ENCODE assay signal across 9 cellular contexts in the genomic region with DNA sequence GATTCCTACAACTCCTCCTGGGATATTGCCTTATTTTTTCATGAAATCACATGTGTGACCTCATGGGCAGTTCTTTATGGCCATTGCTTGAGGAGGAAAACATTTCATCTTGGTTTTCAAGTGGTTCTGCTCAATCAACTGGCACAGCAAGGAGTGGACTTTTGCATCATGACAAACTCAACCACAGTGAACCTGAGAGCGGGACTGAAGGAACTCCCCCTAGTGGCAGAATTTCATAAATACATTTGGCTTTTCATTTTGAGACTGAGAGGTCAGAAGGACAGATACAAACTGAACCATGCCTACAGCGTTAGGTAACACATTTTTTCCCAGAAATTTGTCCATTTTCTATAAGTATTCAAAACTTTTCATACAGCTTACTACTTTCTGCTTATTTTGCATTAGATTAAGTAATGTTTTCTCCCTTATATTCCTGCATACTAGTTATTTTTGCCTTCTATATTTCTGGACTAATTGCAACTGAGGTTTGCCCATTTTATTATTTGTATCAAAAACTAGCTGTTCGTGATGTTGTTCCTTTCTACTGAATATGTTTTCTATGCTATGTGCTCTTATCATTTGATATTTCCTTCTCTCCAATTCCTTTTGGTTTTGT. TPM values are rescaled to one million over a fixed set of nuclear protein-coding genes. Genes with fewer than 3 reads are reported as not detected.
DNase-seq lines count a peak whose midpoint lies in the region; ATAC-seq, FAIRE-seq and TF ChIP-seq lines count a peak whose summit lies in the region.
"Had no signal": no experiment of that assay in that cellular context is flagged by ENCODE, and none has a peak within 500 bp of the region (broad histone marks: within the 10 kb centered on the region; RNA-seq: fewer than 3 reads in every experiment).

No MANE protein-coding gene starts in this region.

- peak; percentile 86 for FAIRE-seq in GM18507 (lab: Jason Lieb, UNC)

- no peaks in the 10 kb centered on the region for H3K36me3 Mint-ChIP-seq in CD8-positive, alpha-beta T cell
- H3K36me3 Mint-ChIP-seq: T-cell had no signal

- CTCF ChIA-PET in CD8-positive, alpha-beta T cell (lab: Charles Lee), result interaction anchor here (0.6 to 4.0 kb wide), 29 partner anchors 8 to 1609 kb away, joined by 3 to 40 read pairs (median 3); a partner anchor contains a TSS

- no peak overlapping the region for H3K27ac ChIP-seq in CD8-positive, alpha-beta T cell (ENCODE audit: low read depth, low read length)

- TF ChIP-seq CTCF in CD8-positive, alpha-beta T cell (IDR thresholded peaks at IDR 0.05), result peak; percentile 83

- H3K27me3 ChIP-seq in CD8-positive, alpha-beta T cell (ENCODE audit: insufficient read depth, low read length), result no peaks in the 10 kb centered on the region
- peaks cover 5% of the 10 kb centered on the region for H3K27me3 ChIP-seq in adipocyte (replicated peaks; ENCODE audit: control insufficient read depth, insufficient read depth, low read length)

- POLR2A ChIA-PET in CD8-positive, alpha-beta T cell (lab: Charles Lee), result interaction anchor here (0.6 kb wide), 1 partner anchor 93 kb away, joined by 3 read pairs; no protein-coding TSS in a partner anchor

- H3K4me1 ChIP-seq in CD8-positive, alpha-beta T cell (ENCODE audit: insufficient read depth, low read length), result no peaks in the 10 kb centered on the region
- no peaks in the 10 kb centered on the region for H3K4me1 ChIP-seq in adipocyte (ENCODE audit: control insufficient read depth, insufficient read depth, low read length)

- DNase-seq in CD8-positive, alpha-beta T cell, result peak in 3 of 7 experiments; percentile 4 to 20 (median 11)
- no peak for DNase-seq in GM18507 (ENCODE audit: extremely low spot score, insufficient read length, low read depth)
- peak; percentile 41 for DNase-seq in NCI-H460 (ENCODE audit: extremely low read depth, low read depth)
- peak; percentile 76 for DNase-seq in adipocyte (ENCODE audit: low read depth)
- DNase-seq in iPS-NIHi11 (ENCODE audit: low spot score), result peak; percentile 67
- DNase-seq in stimulated activated CD4-positive, alpha-beta T cell treated with anti-CD3 and anti-CD28 coated beads, Interleukin-1b, Interleukin-23, amount 100 ng/mL, for 48 hours, result peak; percentile 15
- DNase-seq in ecto neural progenitor cell (ENCODE audit: low spot score), result no peak

- H3K9me3 ChIP-seq in CD8-positive, alpha-beta T cell (ENCODE audit: low read length), result no peaks in the 10 kb centered on the region
- peaks cover 8% of the 10 kb centered on the region for H3K9me3 ChIP-seq in adipocyte (ENCODE audit: control insufficient read depth, low read length)

- no peak for ATAC-seq in CD8-positive, alpha-beta T cell
- ATAC-seq in GM18858 (IDR thresholded peaks at IDR 0.05; ENCODE audit: unreplicated experiment), result no peak
- ATAC-seq: T-cell had no signal

- peaks cover 28% of the 10 kb centered on the region for H3K27me3 Mint-ChIP-seq in CD8-positive, alpha-beta T cell (ENCODE audit: low read depth)

- H3K9ac ChIP-seq in adipocyte (ENCODE audit: low read length), result no peak overlapping the region

- no peaks in the 10 kb centered on the region for H3K4me1 Mint-ChIP-seq in CD8-positive, alpha-beta T cell (ENCODE audit: low read depth)
- H3K4me1 Mint-ChIP-seq: T-cell had no signal

- intact Hi-C loops in CD8-positive, alpha-beta T cell (cut with DNase I, micrococcal nuclease), result loop anchor here (1.0 kb wide), 5 partner anchors 42 to 177 kb away; no protein-coding TSS in a partner anchor

- no peaks in the 10 kb centered on the region for H3K9me3 Mint-ChIP-seq in CD8-positive, alpha-beta T cell

- no peak overlapping the region for H3K4me3 ChIP-seq in CD8-positive, alpha-beta T cell (ENCODE audit: low read depth, low read length)
- no peak overlapping the region for H3K4me3 ChIP-seq in adipocyte (ENCODE audit: low read length)

- no peaks in the 10 kb centered on the region for H3K36me3 ChIP-seq in CD8-positive, alpha-beta T cell (ENCODE audit: insufficient read depth, low read length)
- no peaks in the 10 kb centered on the region for H3K36me3 ChIP-seq in adipocyte (ENCODE audit: control insufficient read depth, insufficient read depth, low read length, severe bottlenecking)

- H3K4me3 Mint-ChIP-seq in CD8-positive, alpha-beta T cell, result no peak overlapping the region
- H3K4me3 Mint-ChIP-seq: T-cell had no signal

- no peak overlapping the region for H3K27ac Mint-ChIP-seq in CD8-positive, alpha-beta T cell
- H3K27ac Mint-ChIP-seq: T-cell had no signal

RNA-seq across cellular contexts. Expression of a gene that starts 13.4 kb away (rescaled TPM):
- not detected for total RNA-seq in CD8-positive, alpha-beta T cell
- not detected in 2 replicates for total RNA-seq in NCI-H460 (2014; rRNA removed; shearing (Covaris generic))
- polyA plus RNA-seq in NCI-H460 (2014; cell fraction: nucleus; rRNA removed), result not detected in 2 replicates
- total RNA-seq: T-cell had no signal

RNA-seq across cellular contexts. Expression of a gene that starts 16.5 kb away (rescaled TPM):
- total RNA-seq in CD8-positive, alpha-beta T cell, result not detected
- not detected in 2 replicates for total RNA-seq in NCI-H460 (2014; rRNA removed; shearing (Covaris generic))
- not detected in 2 replicates for polyA plus RNA-seq in NCI-H460 (2014; cell fraction: nucleus; rRNA removed)

RNA-seq across cellular contexts. Expression of a gene that starts 36.6 kb away (rescaled TPM):
- total RNA-seq in CD8-positive, alpha-beta T cell, result not detected
- not detected in 2 replicates for total RNA-seq in NCI-H460 (2014; rRNA removed; shearing (Covaris generic))
- polyA plus RNA-seq in NCI-H460 (2014; cell fraction: nucleus; rRNA removed), result not detected in 2 replicates
- total RNA-seq: T-cell had no signal

RNA-seq across cellular contexts. Expression of a gene that starts 56.1 kb away (rescaled TPM):
- total RNA-seq in CD8-positive, alpha-beta T cell, result 1 to 10 TPM in 1 of 2 experiments, under 1 TPM in 1; 0.84 to 1.4 TPM
- 2.9 and 3.4 TPM in 2 replicates for total RNA-seq in NCI-H460 (2014; rRNA removed; shearing (Covaris generic))
- 2.5 TPM in 2 replicates for polyA plus RNA-seq in NCI-H460 (2014; cell fraction: nucleus; rRNA removed)

RNA-seq across cellular contexts. Expression of a gene that starts 56.7 kb away (rescaled TPM):
- total RNA-seq in CD8-positive, alpha-beta T cell, result not detected
- not detected in 2 replicates for total RNA-seq in NCI-H460 (2014; rRNA removed; shearing (Covaris generic))
- polyA plus RNA-seq in NCI-H460 (2014; cell fraction: nucleus; rRNA removed), result not detected in 2 replicates
- total RNA-seq: T-cell had no signal

Comparison
In these comparisons a context has a peak if more than half of its experiments do, and no peak if none do; other contexts are left out.
1. DNase-seq: peak in NCI-H460 (single experiment), adipocyte (single experiment), iPS-NIHi11 (single experiment) and stimulated activated CD4-positive, alpha-beta T cell treated with anti-CD3 and anti-CD28 coated beads, Interleukin-1b, Interleukin-23, amount 100 ng/mL, for 48 hours (single experiment); none in GM18507 (single experiment) and ecto neural progenitor cell (single experiment).